ENCODE assay signal across 10 cellular contexts in genomic region chr3:134239538-134239937, GRCh38. TPM values are rescaled to one million over a fixed set of nuclear protein-coding genes. Genes with fewer than 3 reads are reported as not detected.
A peak's percentile ranks its signal among the peaks of the same experiment; 100 is the strongest.
DNase-seq lines count a peak whose midpoint lies in the region; ATAC-seq and TF ChIP-seq lines count a peak whose summit lies in the region.
"Had no signal": no experiment of that assay in that cellular context is flagged by ENCODE, and none has a peak within 500 bp of the region (broad histone marks: within the 10 kb centered on the region; RNA-seq: fewer than 3 reads in every experiment).

No MANE protein-coding gene starts in this region.

- no peak overlapping the region for H3K23ac ChIP-seq in mesenchymal stem cell (ENCODE audit: low read length in 2 of 2)

- H3K4me2 ChIP-seq in HCT116 (ENCODE audit: low read length) (no peak overlapping the region), mesenchymal stem cell (ENCODE audit: low read length, poor library complexity, severe bottlenecking) (no peak overlapping the region)

- WGBS in mesenchymal stem cell: 100% methylated on average over 1 of the region's 1 CpG
- 90 to 97% (median 94%) methylated on average over 1 of the region's 1 CpG for WGBS in heart left ventricle, 4 donors

- H2BK120ac ChIP-seq in mesenchymal stem cell (ENCODE audit: low read depth, low read length): no peak overlapping the region

- in situ Hi-C loops in ACHN (cut with HindIII; ENCODE audit: low pct_ligation_motif_present, low pct_unique_long_range_greater_than_20kb, low sequenced_read_pairs): no loop called here

- H3K14ac ChIP-seq in mesenchymal stem cell (ENCODE audit: low read length in 2 of 2): no peak overlapping the region

- TF ChIP-seq CTCF in HCT116 (IDR thresholded peaks at IDR 0.05 in 2 of 3, conservative IDR thresholded peaks at IDR 0.05 in 1 of 3; ENCODE audit: borderline replicate concordance in 1 of 3, insufficient read depth in 1 of 3, low read depth in 2 of 3, low read length in 2 of 3) (no peak), omental fat pad (IDR thresholded peaks at IDR 0.05) (no peak), heart left ventricle (IDR thresholded peaks at IDR 0.05) (no peak)

- CTCF ChIA-PET in HCT116 (lab: Charles Lee): no interaction called here

- H2BK5ac ChIP-seq in mesenchymal stem cell (ENCODE audit: low read depth, low read length, poor library complexity, severe bottlenecking): no peak overlapping the region

- H2AFZ ChIP-seq in HCT116 (ENCODE audit: low read depth, low read length, poor library complexity, severe bottlenecking) (no peak overlapping the region), mesenchymal stem cell (ENCODE audit: low read depth, low read length) (no peak overlapping the region)

- DNase-seq in HCT116 (ENCODE audit: low read depth, low spot score): no peak
- peak; percentile 50 for DNase-seq in M059J (ENCODE audit: low read depth)
- peak; percentile 56 for DNase-seq in mesenchymal stem cell
- DNase-seq in ACHN: no peak
- DNase-seq in omental fat pad (ENCODE audit: low spot score): no peak
- DNase-seq in heart left ventricle: no peak
- DNase-seq: activated CD4-positive, CD25-positive, alpha-beta regulatory T cell had no signal

- H3K9me2 ChIP-seq in HCT116 (ENCODE audit: insufficient read depth): no peaks in the 10 kb centered on the region

- intact Hi-C loops in HCT116 (cut with micrococcal nuclease) (no loop called here), heart left ventricle (cut with DNase I) (no loop called here)

- H3K27me3 ChIP-seq in HCT116 (ENCODE audit: insufficient read depth, low read length): no peaks in the 10 kb centered on the region
- H3K27me3 ChIP-seq in mesenchymal stem cell (ENCODE audit: control insufficient read depth in 1 of 2, insufficient read depth in 1 of 2, low read length in 2 of 2): no peaks in the 10 kb centered on the region
- H3K27me3 ChIP-seq in heart left ventricle: no peaks in the 10 kb centered on the region

- H3K9me3 ChIP-seq in HCT116 (ENCODE audit: control insufficient read depth in 1 of 2, insufficient read depth in 1 of 2, low read depth in 1 of 2, low read length in 2 of 2) (no peaks in the 10 kb centered on the region), mesenchymal stem cell (ENCODE audit: control insufficient read depth, low read length) (no peaks in the 10 kb centered on the region), heart left ventricle (no peaks in the 10 kb centered on the region)

- H4K20me1 ChIP-seq in HCT116 (ENCODE audit: insufficient read depth): peaks cover 23% of the 10 kb centered on the region; the same call in 1 of the 2 replicates

- no peak overlapping the region for H3K18ac ChIP-seq in mesenchymal stem cell (ENCODE audit: low read depth in 1 of 2, low read length in 2 of 2)

- H3K4ac ChIP-seq in mesenchymal stem cell (ENCODE audit: low read depth in 1 of 2, low read length in 2 of 2): no peak overlapping the region

- H3K9ac ChIP-seq in HCT116 (ENCODE audit: low read length) (no peak overlapping the region), mesenchymal stem cell (ENCODE audit: low read length) (peak overlapping the region; percentile 45)

- H2AK5ac ChIP-seq in mesenchymal stem cell (ENCODE audit: low read length, severe bottlenecking): no peak overlapping the region

- no peak overlapping the region for H4K8ac ChIP-seq in mesenchymal stem cell (ENCODE audit: low read length)

- ATAC-seq in GM18868 (IDR thresholded peaks at IDR 0.05; ENCODE audit: unreplicated experiment) (peak; percentile 60), HCT116 (no peak), HG03521 (IDR thresholded peaks at IDR 0.05; ENCODE audit: unreplicated experiment) (no peak), omental fat pad (ENCODE audit: low FRiP score) (no peak), heart left ventricle (no peak)

- peaks cover 25 to 45% of the 10 kb centered on the region in 2 experiments for H3K4me1 ChIP-seq in HCT116 (ENCODE audit: control insufficient read depth in 1 of 2, insufficient read depth in 2 of 2, low read length in 2 of 2)
- H3K4me1 ChIP-seq in mesenchymal stem cell (ENCODE audit: control insufficient read depth, insufficient read depth, low read depth, low read length): peaks cover 4% of the 10 kb centered on the region
- H3K4me1 ChIP-seq in heart left ventricle: peaks cover 0 to 74% (median 60%) of the 10 kb centered on the region in 12 donors

- H2BK15ac ChIP-seq in mesenchymal stem cell (ENCODE audit: low read depth, poor library complexity, severe bottlenecking): no peak overlapping the region

- TF ChIP-seq POLR2A in HCT116 (IDR thresholded peaks at IDR 0.05; ENCODE audit: borderline replicate concordance, extremely low read depth, insufficient read depth, insufficient read length) (no peak), heart left ventricle (IDR thresholded peaks at IDR 0.05) (no peak)

- H3K36me3 ChIP-seq in HCT116 (ENCODE audit: control insufficient read depth in 1 of 2, insufficient read depth in 2 of 2, low read length in 2 of 2) (no peaks in the 10 kb centered on the region), mesenchymal stem cell (ENCODE audit: control insufficient read depth in 1 of 2, insufficient read depth in 2 of 2, low read depth in 1 of 2, low read length in 2 of 2) (no peaks in the 10 kb centered on the region), heart left ventricle (no peaks in the 10 kb centered on the region)

- H3K4me3 ChIP-seq in HCT116 (replicated peaks in 1 of 2; ENCODE audit: low read depth in 1 of 2, low read length in 2 of 2): no peak overlapping the region
- H3K4me3 ChIP-seq in mesenchymal stem cell (ENCODE audit: insufficient read depth in 1 of 2, low read depth in 1 of 2, low read length in 2 of 2): no peak overlapping the region
- H3K4me3 ChIP-seq in heart left ventricle: no peak overlapping the region

- no TSS peak for BruUV-seq in HCT116 (replicated peaks; lab: Mats Ljungman, UMichigan)

- H3K79me1 ChIP-seq in mesenchymal stem cell (replicated peaks; ENCODE audit: low read length, poor library complexity, severe bottlenecking): peaks cover 2% of the 10 kb centered on the region

- H3K27ac ChIP-seq in HCT116 (ENCODE audit: low read depth, low read length): no peak overlapping the region
- no peak overlapping the region for H3K27ac ChIP-seq in mesenchymal stem cell (ENCODE audit: low read length, poor library complexity, severe bottlenecking)
- peak overlapping the region in 2 of 12 donors; percentile 6 to 15 for H3K27ac ChIP-seq in heart left ventricle
- H3K27ac ChIP-seq: HL-60 had no signal

- H2BK12ac ChIP-seq in mesenchymal stem cell (ENCODE audit: low read length in 2 of 2): peak overlapping the region in 1 of 2 experiments; percentile 63

- no peak for TF ChIP-seq RAD21 in HCT116 (IDR thresholded peaks at IDR 0.05; ENCODE audit: low read depth)

- POLR2A ChIA-PET in HCT116 (lab: Charles Lee): no interaction called here

- RAD21 ChIA-PET in HCT116 (lab: Charles Lee; ENCODE audit: low non-redundant PET in 1 of 2, low total read pairs in 2 of 2, uncharacterized antibody in 2 of 2, unreplicated experiment in 2 of 2): no interaction called here

- peaks cover 100% of the 10 kb centered on the region for H3K79me2 ChIP-seq in HCT116 (ENCODE audit: insufficient read depth, low read length)

- no peak overlapping the region for H4K91ac ChIP-seq in mesenchymal stem cell (ENCODE audit: low read length)

TF ChIP-seq in HCT116, 20 proteins besides CTCF, POLR2A, EP300 and RAD21:
- TF ChIP-seq EZH2 (IDR thresholded peaks at IDR 0.05) (no peak), ELF1 (IDR thresholded peaks at IDR 0.05; ENCODE audit: borderline replicate concordance, low read depth) (no peak), FOSL1 (IDR thresholded peaks at IDR 0.05; ENCODE audit: low read depth) (peak; percentile 31; the same call in 1 of the 2 replicates), CBX3 (IDR thresholded peaks at IDR 0.05; ENCODE audit: low read depth) (no peak), ZNF274 (IDR thresholded peaks at IDR 0.05; ENCODE audit: low read depth, low read length) (no peak), ZBTB33 (IDR thresholded peaks at IDR 0.05; ENCODE audit: extremely low read depth, insufficient replicate concordance, low read length) (no peak), JUND (IDR thresholded peaks at IDR 0.05) (0 out of 2 replicates have a peak, but pooled peaks have one; percentile 15), ATF3 (IDR thresholded peaks at IDR 0.05) (no peak), YY1 (IDR thresholded peaks at IDR 0.05; ENCODE audit: extremely low read depth, insufficient replicate concordance, low read depth, low read length) (no peak)

RNA-seq across cellular contexts. Expression of gene RYK, which starts 11.1 kb away (rescaled TPM):
- total RNA-seq in HCT116 (2021; ENCODE audit: unreplicated experiment) (55.2 TPM), omental fat pad (100 to 1,000 TPM in 1 of 4 donors, 10 to 100 TPM in 3; 69.3 to 100 (median 84.7) TPM), heart left ventricle (10 to 100 TPM; 32.9 to 43.7 (median 39.5) TPM)
- polyA plus RNA-seq in HCT116 (2012): 26.6 and 34.7 TPM in 2 replicates
- total RNA-seq in M059J (2014; rRNA removed; shearing (Covaris generic)): 71.7 and 87.7 TPM in 2 replicates
- polyA plus RNA-seq in mesenchymal stem cell (2013, experiment 1 of 2): 44.0 TPM
- polyA plus RNA-seq in mesenchymal stem cell (2013, experiment 2 of 2): 43.8 TPM
- polyA plus RNA-seq in heart left ventricle: 10 to 100 TPM; 17.3 to 23.6 TPM

Comparison
In these comparisons a context has a peak if more than half of its experiments do, and no peak if none do; other contexts are left out.
1. DNase-seq: peak in M059J (single experiment) and mesenchymal stem cell (single experiment); none in HCT116 (single experiment), ACHN (single experiment), omental fat pad (single experiment) and heart left ventricle (0 of 5).